8 cellular contexts compared by ENCODE assay signal in the genomic region with DNA sequence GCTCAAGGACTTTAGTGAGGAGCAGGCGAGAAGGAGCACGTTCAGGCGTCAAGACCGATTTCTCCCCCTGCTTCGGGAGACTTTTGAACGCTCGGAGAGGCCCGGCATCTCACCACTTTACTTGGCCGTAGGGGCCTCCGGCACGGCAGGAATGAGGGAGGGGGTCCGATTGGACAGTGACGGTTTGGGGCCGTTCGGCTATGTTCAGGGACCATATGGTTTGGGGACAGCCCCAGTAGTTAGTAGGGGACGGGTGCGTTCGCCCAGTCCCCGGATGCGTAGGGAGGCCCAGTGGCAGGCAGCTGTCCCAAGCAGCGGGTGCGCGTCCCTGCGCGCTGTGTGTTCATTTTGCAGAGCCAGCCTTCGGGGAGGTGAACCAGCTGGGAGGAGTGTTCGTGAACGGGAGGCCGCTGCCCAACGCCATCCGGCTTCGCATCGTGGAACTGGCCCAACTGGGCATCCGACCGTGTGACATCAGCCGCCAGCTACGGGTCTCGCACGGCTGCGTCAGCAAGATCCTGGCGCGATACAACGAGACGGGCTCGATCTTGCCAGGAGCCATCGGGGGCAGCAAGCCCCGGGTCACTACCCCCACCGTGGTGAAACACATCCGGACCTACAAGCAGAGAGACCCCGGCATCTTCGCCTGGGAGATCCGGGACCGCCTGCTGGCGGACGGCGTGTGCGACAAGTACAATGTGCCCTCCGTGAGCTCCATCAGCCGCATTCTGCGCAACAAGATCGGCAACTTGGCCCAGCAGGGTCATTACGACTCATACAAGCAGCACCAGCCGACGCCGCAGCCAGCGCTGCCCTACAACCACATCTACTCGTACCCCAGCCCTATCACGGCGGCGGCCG. TPM values are rescaled to one million over a fixed set of nuclear protein-coding genes. Genes with fewer than 3 reads are reported as not detected.
A peak's percentile ranks its signal among the peaks of the same experiment; 100 is the strongest.
DNase-seq lines count a peak whose midpoint lies in the region; ATAC-seq and TF ChIP-seq lines count a peak whose summit lies in the region.

No MANE protein-coding gene starts in this region.

- H2AFZ ChIP-seq in Karpas-422 (ENCODE audit: low read length) = no peak overlapping the region

- H3K4me1 ChIP-seq in mucosa of stomach (ENCODE audit: control insufficient read depth, insufficient read depth, low read length) = peaks cover 36% of the 10 kb centered on the region
- H3K4me1 ChIP-seq in Karpas-422 (ENCODE audit: low read length) = peaks cover 10% of the 10 kb centered on the region

- peak; percentile 32 for ATAC-seq in HG03354 (IDR thresholded peaks at IDR 0.05; ENCODE audit: poor library complexity, severe bottlenecking, unreplicated experiment)
- no peak for ATAC-seq in HG03469 (IDR thresholded peaks at IDR 0.05; ENCODE audit: unreplicated experiment)
- ATAC-seq in GM21529 (IDR thresholded peaks at IDR 0.05; ENCODE audit: unreplicated experiment) = no peak

- peak overlapping the region; percentile 81 to 90 (median 82) for H3K4me3 Mint-ChIP-seq in brain

- H3K36me3 ChIP-seq in mucosa of stomach (ENCODE audit: control insufficient read depth, insufficient read depth, low read length) = no peaks in the 10 kb centered on the region
- H3K36me3 ChIP-seq in Karpas-422 (ENCODE audit: insufficient read depth, low read length) = no peaks in the 10 kb centered on the region

- DNase-seq in AG10803 (ENCODE audit: low read depth) (peak; percentile 45), Karpas-422 (no peak), putamen (ENCODE audit: low spot score) (no peak)

- H3K27me3 Mint-ChIP-seq in brain = peaks cover 100% of the 10 kb centered on the region

- H3K4me1 Mint-ChIP-seq in brain = peaks cover 49% of the 10 kb centered on the region

- no peaks in the 10 kb centered on the region for H4K20me1 ChIP-seq in Karpas-422 (ENCODE audit: insufficient read depth, low read depth, low read length)

- H3K4me3 ChIP-seq in AG10803 (ENCODE audit: low read length) (peak overlapping the region; percentile 68), mucosa of stomach (ENCODE audit: low read length) (peak overlapping the region; percentile 31), Karpas-422 (ENCODE audit: low read length) (no peak overlapping the region)

- H3K27ac Mint-ChIP-seq in brain = no peak overlapping the region

- H3K9ac ChIP-seq in mucosa of stomach (ENCODE audit: low read length) (no peak overlapping the region), Karpas-422 (ENCODE audit: low read length) (no peak overlapping the region)

- no peaks in the 10 kb centered on the region for H3K9me3 ChIP-seq in mucosa of stomach (ENCODE audit: control insufficient read depth, low read length)
- no peaks in the 10 kb centered on the region for H3K9me3 ChIP-seq in Karpas-422 (ENCODE audit: low read length)

- H3K27me3 ChIP-seq in mucosa of stomach (ENCODE audit: control insufficient read depth, insufficient read depth, low read length) (peaks cover 100% of the 10 kb centered on the region), Karpas-422 (ENCODE audit: low read length) (no peaks in the 10 kb centered on the region)

- no peaks in the 10 kb centered on the region for H3K79me2 ChIP-seq in Karpas-422 (ENCODE audit: low read length)

- H3K4me2 ChIP-seq in Karpas-422 (ENCODE audit: low read depth, low read length, poor library complexity, severe bottlenecking) = no peak overlapping the region

- TF ChIP-seq CTCF in AG10803 (conservative IDR thresholded peaks at IDR 0.05; ENCODE audit: low read length) = peak; percentile 33
- no peak for TF ChIP-seq CTCF in brain (conservative IDR thresholded peaks at IDR 0.05)

- no peak overlapping the region for H3K27ac ChIP-seq in Karpas-422 (ENCODE audit: low read length)

- peaks cover 0 to 11% (median 3%) of the 10 kb centered on the region in 5 experiments for H3K9me3 Mint-ChIP-seq in brain

- no peaks in the 10 kb centered on the region for H3K36me3 Mint-ChIP-seq in brain

- no peaks in the 10 kb centered on the region for H3K9me2 ChIP-seq in Karpas-422 (replicated peaks; ENCODE audit: insufficient read depth, low read length)

RNA-seq across cellular contexts. Expression of a gene that starts 1.1 kb away (rescaled TPM):
- 2.8 TPM for polyA plus RNA-seq in brain (ENCODE audit: insufficient read depth, low read depth, low replicate concordance)
- not detected in 2 replicates for total RNA-seq in Karpas-422 (2014; rRNA removed; shearing (Covaris generic); ENCODE audit: low replicate concordance)
